Comparison of ENCODE assay signal across 16 cellular contexts in the genomic region with DNA sequence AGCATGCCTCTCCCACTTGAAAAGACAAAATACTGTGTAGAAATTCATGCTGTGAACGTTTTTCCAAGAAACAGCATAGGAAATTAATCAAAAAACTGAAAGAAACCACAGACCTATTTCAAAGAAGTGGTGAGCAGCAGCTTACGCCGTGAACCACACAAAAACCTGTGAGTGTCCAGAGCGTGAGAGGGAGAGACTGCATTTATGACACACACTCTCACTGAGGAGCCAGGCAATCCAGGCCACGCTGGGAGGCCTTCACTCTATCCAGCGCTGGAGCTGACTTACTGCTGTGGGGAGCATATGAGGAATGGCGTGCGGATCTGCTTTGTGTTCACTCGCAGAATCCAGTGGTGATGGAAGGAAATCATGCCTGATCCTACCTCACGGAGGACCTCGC.
"Had no signal": no experiment of that assay in that cellular context is flagged by ENCODE, and none has a peak within 500 bp of the region (broad histone marks: within the 10 kb centered on the region; RNA-seq: fewer than 3 reads in every experiment).

No MANE protein-coding gene starts in this region.

- H3K27me3 ChIP-seq: body of pancreas, tibial nerve, uterus had no signal

- H3K9me3 ChIP-seq: body of pancreas, lower lobe of right lung, tibial nerve, uterus had no signal

- H3K4me3 Mint-ChIP-seq: activated naive CD8-positive, alpha-beta T cell; activated T-cell treated with anti-CD3 and anti-CD28 coated beads, Interleukin-2, amount 50 U/mL, for 4 hours; nephron progenitor cell; stimulated activated naive CD8-positive, alpha-beta T cell treated with anti-CD3 and anti-CD28 coated beads, Interleukin-15, Interleukin-2, amounts not matched to agents 100 ng/mL and 50 ng/mL, for 24 hours had no signal

- H3K4me1 ChIP-seq: body of pancreas, uterus had no signal

- H3K27ac ChIP-seq: body of pancreas, lower lobe of right lung, tibial nerve, uterus had no signal

- H3K9me3 Mint-ChIP-seq: activated T-cell treated with anti-CD3 and anti-CD28 coated beads, Interleukin-2, amount 50 U/mL, for 4 hours; nephron progenitor cell; stimulated activated naive CD8-positive, alpha-beta T cell treated with anti-CD3 and anti-CD28 coated beads, Interleukin-15, Interleukin-2, amounts not matched to agents 100 ng/mL and 50 ng/mL, for 24 hours had no signal

- ATAC-seq: activated CD4-positive, CD25-positive, alpha-beta regulatory T cell treated with anti-CD3 and anti-CD28 coated beads, Interleukin-2, amount 50 U/mL, for 24 hours; activated T-cell treated with anti-CD3 and anti-CD28 coated beads, Interleukin-2, amount 50 U/mL, for 4 hours; body of pancreas had no signal

- H3K36me3 ChIP-seq: uterus had no signal

- DNase-seq: activated CD4-positive, alpha-beta T cell treated with anti-CD3 and anti-CD28 coated beads, Interleukin-2, amount 50 U/mL, for 48 hours; activated CD8-positive, alpha-beta memory T cell treated with anti-CD3 and anti-CD28 coated beads, Interleukin-2, amount 50 U/mL, for 4 hours; activated effector memory CD4-positive, alpha-beta T cell treated with anti-CD3 and anti-CD28 coated beads, Interleukin-2, amount 50 U/mL, for 16 hours; activated T-cell treated with anti-CD3 and anti-CD28 coated beads, Interleukin-2, amount 50 U/mL, for 4 hours; body of pancreas; left cardiac atrium; lower lobe of right lung; nephron progenitor cell; occipital lobe; retina; T-helper 9 cell; uterus had no signal

- H3K27ac Mint-ChIP-seq: activated naive CD8-positive, alpha-beta T cell; nephron progenitor cell; stimulated activated naive CD8-positive, alpha-beta T cell treated with anti-CD3 and anti-CD28 coated beads, Interleukin-15, Interleukin-2, amounts not matched to agents 100 ng/mL and 50 ng/mL, for 24 hours had no signal

- H3K36me3 Mint-ChIP-seq: activated naive CD8-positive, alpha-beta T cell had no signal

- H3K4me3 ChIP-seq: body of pancreas, lower lobe of right lung, tibial nerve, uterus had no signal
